Comparison of ENCODE assay signal across 9 cellular contexts in genomic region chr4:14404730-14405129, GRCh38.
"Had no signal": no experiment of that assay in that cellular context is flagged by ENCODE, and none has a peak within 500 bp of the region (broad histone marks: within the 10 kb centered on the region; RNA-seq: fewer than 3 reads in every experiment).

No MANE protein-coding gene starts in this region.

- H3K4me3 ChIP-seq: ascending aorta, gastroesophageal sphincter, tibial artery had no signal

- ATAC-seq: activated T-cell treated with anti-CD3 and anti-CD28 coated beads, Interleukin-2, amount 50 U/mL, for 72 hours; gastroesophageal sphincter; stimulated activated naive CD8-positive, alpha-beta T cell treated with anti-CD3 and anti-CD28 coated beads, Interleukin-15, Interleukin-2, amounts not matched to agents 100 U/mL and 50 U/mL, for 24 hours had no signal

- DNase-seq: activated CD4-positive, alpha-beta T cell treated with anti-CD3 and anti-CD28 coated beads, Interleukin-2, amount 50 U/mL, for 4 hours; activated gamma-delta T cell; activated T-cell treated with anti-CD3 and anti-CD28 coated beads, Interleukin-2, amount 50 U/mL, for 72 hours; immature natural killer cell; stimulated activated CD4-positive, alpha-beta T cell treated with anti-CD3 and anti-CD28 coated beads, Interleukin-2, amount 100 ng/mL, for 24 hours; stimulated activated naive CD8-positive, alpha-beta T cell treated with anti-CD3 and anti-CD28 coated beads, Interleukin-15, Interleukin-2, amounts not matched to agents 100 U/mL and 50 U/mL, for 24 hours; tibial artery had no signal
